10 cellular contexts compared by ENCODE assay signal in the genomic region with DNA sequence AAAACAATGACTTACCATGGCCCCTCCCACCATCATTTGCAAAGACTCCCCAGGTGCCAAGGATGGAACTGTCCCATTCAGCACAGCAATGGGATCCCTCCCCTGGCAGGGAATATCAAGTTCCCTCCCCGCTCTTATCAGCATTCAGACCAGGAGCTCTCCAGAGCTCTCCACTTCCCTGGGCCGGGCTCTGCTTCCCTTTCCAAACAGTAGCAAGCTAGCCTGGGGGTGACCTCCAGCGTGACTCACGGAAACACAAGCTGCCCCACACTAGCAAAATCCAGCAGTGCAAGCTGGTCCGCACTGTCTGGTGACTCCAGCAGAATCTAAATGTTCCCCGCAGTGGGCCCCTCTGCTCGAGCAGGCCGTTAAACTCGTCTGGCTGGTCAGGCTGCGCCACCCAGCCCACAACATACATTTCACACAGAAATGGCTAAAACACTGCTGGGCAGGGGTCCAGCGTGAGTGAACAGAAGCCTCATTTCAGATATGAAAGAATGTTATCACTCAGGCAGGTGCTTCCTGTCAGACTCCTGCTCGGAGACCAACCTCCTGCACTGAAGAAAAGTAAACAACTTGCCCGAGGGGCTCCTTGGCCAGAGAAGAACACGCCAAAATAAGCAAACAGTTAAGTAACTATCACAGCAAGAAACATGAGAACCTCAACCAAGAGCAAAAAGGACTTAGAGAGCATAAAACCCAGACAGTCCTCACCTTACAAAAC. TPM values are rescaled to one million over a fixed set of nuclear protein-coding genes. Genes with fewer than 3 reads are reported as not detected.
DNase-seq lines count a peak whose midpoint lies in the region; ATAC-seq and TF ChIP-seq lines count a peak whose summit lies in the region.
"Had no signal": no experiment of that assay in that cellular context is flagged by ENCODE, and none has a peak within 500 bp of the region (broad histone marks: within the 10 kb centered on the region; RNA-seq: fewer than 3 reads in every experiment).

No MANE protein-coding gene starts in this region.

- no peaks in the 10 kb centered on the region for H3K9me3 Mint-ChIP-seq in activated CD4-positive, alpha-beta T cell treated with anti-CD3 and anti-CD28 coated beads, Interleukin-2, amount 10 ng/mL, durations not matched to agents 7 days and 5 days
- no peaks in the 10 kb centered on the region for H3K9me3 Mint-ChIP-seq in activated T-helper 1 cell treated with anti-CD3 and anti-CD28 coated beads, Interleukin-12 subunit alpha, Interleukin-12 subunit beta, Interleukin-2, Interleukin-4 antibody, amounts not matched to agents 30 ng/mL and 10 ng/mL and 1 ng/mL, durations not matched to agents 14 hours and 24 hours and 36 hours

- no peak for ATAC-seq in HG02973 (IDR thresholded peaks at IDR 0.05; ENCODE audit: unreplicated experiment)
- ATAC-seq: K562 had no signal

- H3K27me3 ChIP-seq in transverse colon (no peaks in the 10 kb centered on the region), suprapubic skin (no peaks in the 10 kb centered on the region)

- H3K4me1 Mint-ChIP-seq in activated CD4-positive, alpha-beta T cell treated with anti-CD3 and anti-CD28 coated beads, Interleukin-2, amount 10 ng/mL, durations not matched to agents 7 days and 5 days, result peaks cover 89% of the 10 kb centered on the region
- H3K4me1 Mint-ChIP-seq in activated T-helper 1 cell treated with anti-CD3 and anti-CD28 coated beads, Interleukin-12 subunit alpha, Interleukin-12 subunit beta, Interleukin-2, Interleukin-4 antibody, amounts not matched to agents 30 ng/mL and 10 ng/mL and 1 ng/mL, durations not matched to agents 14 hours and 24 hours and 36 hours (ENCODE audit: low read depth), result peaks cover 71% of the 10 kb centered on the region

- DNase-seq in activated CD4-positive, alpha-beta T cell treated with anti-CD3 and anti-CD28 coated beads, Interleukin-2, amount 10 ng/mL, durations not matched to agents 7 days and 5 days, result no peak
- DNase-seq in activated CD4-positive, alpha-beta T cell treated with anti-CD3 and anti-CD28 coated beads for 48 hours, result no peak
- no peak for DNase-seq in activated T-helper 1 cell treated with anti-CD3 and anti-CD28 coated beads, Interleukin-12 subunit alpha, Interleukin-12 subunit beta, Interleukin-2, Interleukin-4 antibody, amounts not matched to agents 30 ng/mL and 10 ng/mL and 1 ng/mL, durations not matched to agents 14 hours and 24 hours and 36 hours (ENCODE audit: low spot score)
- peak; percentile 11 for DNase-seq in iPS-NIHi11 (ENCODE audit: low spot score)
- DNase-seq in transverse colon, result peak; percentile 49
- DNase-seq in suprapubic skin (ENCODE audit: low spot score in 2 of 2), result no peak
- no peak for DNase-seq in glomerular visceral epithelial cell (ENCODE audit: extremely low spot score)
- DNase-seq: AML-193 had no signal

- H3K27ac ChIP-seq in transverse colon (peak overlapping the region in 3 of 4 donors; percentile 20 to 51 (median 27)), suprapubic skin (no peak overlapping the region)

- TF ChIP-seq EP300 in transverse colon (IDR thresholded peaks at IDR 0.05; ENCODE audit: low read depth) (no peak), suprapubic skin (IDR thresholded peaks at IDR 0.05) (no peak)

- CTCF ChIA-PET in activated CD4-positive, alpha-beta T cell treated with anti-CD3 and anti-CD28 coated beads, Interleukin-2, amount 10 ng/mL, durations not matched to agents 7 days and 5 days (lab: Charles Lee), result interaction anchor here (0.6 to 1.3 kb wide), 3 partner anchors 11 to 26 kb away, joined by 3 to 4 read pairs (median 3); no protein-coding TSS in a partner anchor

- no peak overlapping the region for H3K4me3 Mint-ChIP-seq in activated CD4-positive, alpha-beta T cell treated with anti-CD3 and anti-CD28 coated beads, Interleukin-2, amount 10 ng/mL, durations not matched to agents 7 days and 5 days
- H3K4me3 Mint-ChIP-seq in activated T-helper 1 cell treated with anti-CD3 and anti-CD28 coated beads, Interleukin-12 subunit alpha, Interleukin-12 subunit beta, Interleukin-2, Interleukin-4 antibody, amounts not matched to agents 30 ng/mL and 10 ng/mL and 1 ng/mL, durations not matched to agents 14 hours and 24 hours and 36 hours, result no peak overlapping the region

- H3K4me3 ChIP-seq in transverse colon, result no peak overlapping the region
- H3K4me3 ChIP-seq in suprapubic skin, result no peak overlapping the region
- H3K4me3 ChIP-seq: K562 had no signal

- peaks cover 0 to 8% (median 0%) of the 10 kb centered on the region in 4 donors for H3K4me1 ChIP-seq in transverse colon
- no peaks in the 10 kb centered on the region for H3K4me1 ChIP-seq in suprapubic skin

- intact Hi-C loops in activated T-helper 1 cell treated with anti-CD3 and anti-CD28 coated beads, Interleukin-12 subunit alpha, Interleukin-12 subunit beta, Interleukin-2, Interleukin-4 antibody, amounts not matched to agents 30 ng/mL and 10 ng/mL and 1 ng/mL, durations not matched to agents 14 hours and 24 hours and 36 hours (cut with micrococcal nuclease), result loop anchor here (5.0 kb wide), 1 partner anchor 78 kb away; no protein-coding TSS in a partner anchor
- intact Hi-C loops in transverse colon (cut with DNase I; ENCODE audit: low total_unique reads), result no loop called here

- peaks cover 0 to 93% (median 41%) of the 10 kb centered on the region in 4 donors for H3K36me3 ChIP-seq in transverse colon
- H3K36me3 ChIP-seq in suprapubic skin, result peaks cover 97% of the 10 kb centered on the region

- TF ChIP-seq CTCF in transverse colon (IDR thresholded peaks at IDR 0.05) (no peak), suprapubic skin (IDR thresholded peaks at IDR 0.05) (no peak)

- H3K9me3 ChIP-seq in transverse colon, result no peaks in the 10 kb centered on the region
- no peaks in the 10 kb centered on the region for H3K9me3 ChIP-seq in suprapubic skin

- in situ Hi-C loops in transverse colon (cut with MboI; ENCODE audit: low pct_ligation_motif_present in 1 of 4, low pct_unique_long_range_greater_than_20kb in 1 of 4, low sequenced_read_pairs in 3 of 4), result no loop called here

- peaks cover 92% of the 10 kb centered on the region for H3K36me3 Mint-ChIP-seq in activated CD4-positive, alpha-beta T cell treated with anti-CD3 and anti-CD28 coated beads, Interleukin-2, amount 10 ng/mL, durations not matched to agents 7 days and 5 days (ENCODE audit: low read depth)
- peaks cover 85% of the 10 kb centered on the region for H3K36me3 Mint-ChIP-seq in activated T-helper 1 cell treated with anti-CD3 and anti-CD28 coated beads, Interleukin-12 subunit alpha, Interleukin-12 subunit beta, Interleukin-2, Interleukin-4 antibody, amounts not matched to agents 30 ng/mL and 10 ng/mL and 1 ng/mL, durations not matched to agents 14 hours and 24 hours and 36 hours (ENCODE audit: low read depth)

- TF ChIP-seq POLR2A in transverse colon (IDR thresholded peaks at IDR 0.05), result no peak
- TF ChIP-seq POLR2A in suprapubic skin (IDR thresholded peaks at IDR 0.05), result no peak

- peak overlapping the region; percentile 88 for H3K27ac Mint-ChIP-seq in activated CD4-positive, alpha-beta T cell treated with anti-CD3 and anti-CD28 coated beads, Interleukin-2, amount 10 ng/mL, durations not matched to agents 7 days and 5 days
- peak overlapping the region; percentile 86 for H3K27ac Mint-ChIP-seq in activated T-helper 1 cell treated with anti-CD3 and anti-CD28 coated beads, Interleukin-12 subunit alpha, Interleukin-12 subunit beta, Interleukin-2, Interleukin-4 antibody, amounts not matched to agents 30 ng/mL and 10 ng/mL and 1 ng/mL, durations not matched to agents 14 hours and 24 hours and 36 hours

- POLR2A ChIA-PET in activated CD4-positive, alpha-beta T cell treated with anti-CD3 and anti-CD28 coated beads, Interleukin-2, amount 10 ng/mL, durations not matched to agents 7 days and 5 days (lab: Charles Lee), result interaction anchor here (0.7 kb wide), 1 partner anchor 9 kb away, joined by 3 read pairs; no protein-coding TSS in a partner anchor

- 20 to 37% methylated on average over 2 to 14 of the region's 14 CpGs for WGBS in transverse colon (ENCODE audit: low coverage in 1 of 2), 2 donors
- WGBS in suprapubic skin, result 65% methylated on average over 13 of the region's 14 CpGs

- H3K27me3 Mint-ChIP-seq in activated CD4-positive, alpha-beta T cell treated with anti-CD3 and anti-CD28 coated beads, Interleukin-2, amount 10 ng/mL, durations not matched to agents 7 days and 5 days, result no peaks in the 10 kb centered on the region
- no peaks in the 10 kb centered on the region for H3K27me3 Mint-ChIP-seq in activated T-helper 1 cell treated with anti-CD3 and anti-CD28 coated beads, Interleukin-12 subunit alpha, Interleukin-12 subunit beta, Interleukin-2, Interleukin-4 antibody, amounts not matched to agents 30 ng/mL and 10 ng/mL and 1 ng/mL, durations not matched to agents 14 hours and 24 hours and 36 hours (ENCODE audit: insufficient read depth)

RNA-seq across cellular contexts. Expression of gene STAT1, which starts 33.9 kb away (rescaled TPM):
- 100 to 1,000 TPM; 876 to 958 TPM for total RNA-seq in activated CD4-positive, alpha-beta T cell treated with anti-CD3 and anti-CD28 coated beads, Interleukin-2, amount 10 ng/mL, durations not matched to agents 7 days and 5 days
- 129 and 136 TPM in 2 replicates for total RNA-seq in activated T-helper 1 cell treated with anti-CD3 and anti-CD28 coated beads, Interleukin-12 subunit alpha, Interleukin-12 subunit beta, Interleukin-2, Interleukin-4 antibody, amounts not matched to agents 30 ng/mL and 10 ng/mL and 1 ng/mL, durations not matched to agents 14 hours and 24 hours and 36 hours
- 10 to 100 TPM; 23.2 to 67.8 (median 52.2) TPM for total RNA-seq in transverse colon
- total RNA-seq in suprapubic skin, result 10 to 100 TPM; 33.5 to 60.7 (median 37.6) TPM

Comparison
In these comparisons a context has a peak if more than half of its experiments do, and no peak if none do; other contexts are left out.
1. DNase-seq: peak in iPS-NIHi11 (single experiment) and transverse colon (single experiment); none in activated CD4-positive, alpha-beta T cell treated with anti-CD3 and anti-CD28 coated beads, Interleukin-2, amount 10 ng/mL, durations not matched to agents 7 days and 5 days (single experiment), activated CD4-positive, alpha-beta T cell treated with anti-CD3 and anti-CD28 coated beads for 48 hours (single experiment), activated T-helper 1 cell treated with anti-CD3 and anti-CD28 coated beads, Interleukin-12 subunit alpha, Interleukin-12 subunit beta, Interleukin-2, Interleukin-4 antibody, amounts not matched to agents 30 ng/mL and 10 ng/mL and 1 ng/mL, durations not matched to agents 14 hours and 24 hours and 36 hours (single experiment), suprapubic skin (0 of 2) and glomerular visceral epithelial cell (single experiment).